8 cellular contexts compared by ENCODE assay signal in genomic region chr1:99754697-99755096, GRCh38.
"Had no signal": no experiment of that assay in that cellular context is flagged by ENCODE, and none has a peak within 500 bp of the region (broad histone marks: within the 10 kb centered on the region; RNA-seq: fewer than 3 reads in every experiment).

No MANE protein-coding gene starts in this region.

- H3K4me3 Mint-ChIP-seq: IgD-negative memory B cell had no signal

- H3K27me3 Mint-ChIP-seq: IgD-negative memory B cell had no signal

- FAIRE-seq: HTR-8/SVneo, K562 had no signal

- DNase-seq: IMR-90, KBM-7, KG1 had no signal

- H3K9ac ChIP-seq: KMS-11 had no signal

- H3K27ac ChIP-seq: HL-60, KMS-11 had no signal

- H3K4me2 ChIP-seq: KMS-11 had no signal

- H3K27ac Mint-ChIP-seq: IgD-negative memory B cell had no signal

- H3K4me3 ChIP-seq: K562 had no signal
